In the genomic region with DNA sequence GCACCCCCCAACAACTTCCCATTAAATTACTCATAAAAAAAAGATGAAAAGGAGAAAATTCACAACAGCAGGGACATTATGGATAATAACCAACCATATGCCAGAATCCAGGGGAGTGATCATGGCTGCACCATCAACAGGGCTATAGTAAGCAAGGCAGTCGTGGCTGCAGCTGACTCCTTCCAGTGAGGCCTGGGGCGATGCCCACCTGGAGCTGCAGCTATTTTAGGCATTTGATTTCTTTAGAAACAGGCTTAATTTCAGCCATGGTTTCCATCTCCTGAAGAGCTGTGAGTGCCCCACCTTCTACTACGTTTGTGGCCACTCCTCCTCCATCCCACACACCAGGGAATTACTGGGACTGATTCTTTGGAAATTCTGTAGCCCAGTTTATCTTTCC, we compare ENCODE assay signal across 28 cellular contexts.
"Had no signal": no experiment of that assay in that cellular context is flagged by ENCODE, and none has a peak within 500 bp of the region (broad histone marks: within the 10 kb centered on the region; RNA-seq: fewer than 3 reads in every experiment).

No MANE protein-coding gene starts in this region.

- H3K4me1 Mint-ChIP-seq: naive thymus-derived CD8-positive, alpha-beta T cell; neural crest cell; stimulated activated effector memory CD8-positive, alpha-beta T cell treated with anti-CD3 and anti-CD28 coated beads, Interleukin-12 subunit alpha, Interleukin-12 subunit beta, amount 100 ng/mL, for 72 hours had no signal

- H3K36me3 Mint-ChIP-seq: naive thymus-derived CD8-positive, alpha-beta T cell; natural killer cell treated with Interleukin-12 subunit alpha and Interleukin-12 subunit beta and Interleukin-15 and Interleukin-18, amount 100 ng/mL, for 72 hours; stimulated activated effector memory CD8-positive, alpha-beta T cell treated with anti-CD3 and anti-CD28 coated beads, Interleukin-12 subunit alpha, Interleukin-12 subunit beta, amount 100 ng/mL, for 72 hours; stimulated activated naive B cell treated with anti-CD40 and anti-IgM and Interleukin-4, amounts not matched to agents 10 μg/mL and 1 μg/mL and 100 μg/mL, for 72 hours; type B pancreatic cell had no signal

- H3K4me3 Mint-ChIP-seq: naive thymus-derived CD8-positive, alpha-beta T cell; natural killer cell treated with Interleukin-12 subunit alpha and Interleukin-12 subunit beta and Interleukin-15 and Interleukin-18, amount 100 ng/mL, for 72 hours; nephron progenitor cell; neural crest cell; stimulated activated effector memory CD8-positive, alpha-beta T cell treated with anti-CD3 and anti-CD28 coated beads, Interleukin-12 subunit alpha, Interleukin-12 subunit beta, amount 100 ng/mL, for 72 hours; stimulated activated naive B cell treated with anti-CD40 and anti-IgM and Interleukin-4, amounts not matched to agents 10 μg/mL and 1 μg/mL and 100 μg/mL, for 72 hours; stimulated activated naive CD8-positive, alpha-beta T cell treated with anti-CD3 and anti-CD28 coated beads, Interleukin-15, Interleukin-2, amounts not matched to agents 100 ng/mL and 50 ng/mL, for 24 hours; type B pancreatic cell had no signal

- H3K27ac ChIP-seq: neutrophil, pancreas, prostate gland, right lobe of liver, sigmoid colon, stomach, thoracic aorta, tibial artery, transverse colon, upper lobe of right lung, uterus had no signal

- H3K4me3 ChIP-seq: pancreas, prostate gland, right lobe of liver, sigmoid colon, stomach, thoracic aorta, tibial artery, transverse colon, upper lobe of right lung, uterus had no signal

- H3K9me3 ChIP-seq: neutrophil, pancreas, prostate gland, right lobe of liver, sigmoid colon, stomach, thoracic aorta, tibial artery, transverse colon, upper lobe of right lung, uterus had no signal

- H3K27me3 ChIP-seq: pancreas, right lobe of liver, sigmoid colon, tibial artery, transverse colon, upper lobe of right lung, uterus had no signal

- ATAC-seq: naive thymus-derived CD8-positive, alpha-beta T cell; natural killer cell treated with Interleukin-12 subunit alpha and Interleukin-12 subunit beta and Interleukin-15 and Interleukin-18, amount 100 ng/mL, for 72 hours; pancreas; right cardiac atrium; stimulated activated effector memory CD8-positive, alpha-beta T cell treated with anti-CD3 and anti-CD28 coated beads, Interleukin-12 subunit alpha, Interleukin-12 subunit beta, amount 100 ng/mL, for 72 hours; stimulated activated naive B cell treated with anti-CD40 and anti-IgM and Interleukin-4, amounts not matched to agents 10 μg/mL and 1 μg/mL and 100 μg/mL, for 72 hours; upper lobe of right lung had no signal

- H3K36me3 ChIP-seq: neutrophil, pancreas, prostate gland, right lobe of liver, sigmoid colon, stomach, thoracic aorta, tibial artery, transverse colon, upper lobe of right lung, uterus had no signal

- DNase-seq: naive thymus-derived CD8-positive, alpha-beta T cell; nephron progenitor cell; nucleus accumbens; pancreas; retina; right cardiac atrium; right lobe of liver; sigmoid colon; small intestine; stimulated activated CD4-positive, alpha-beta T cell treated with anti-CD3 and anti-CD28 coated beads, Interleukin-15, amount 100 ng/mL, for 24 hours; stimulated activated CD4-positive, alpha-beta T cell treated with anti-CD3 and anti-CD28 coated beads, Interleukin-2, amount 100 ng/mL, for 24 hours; stimulated activated CD4-positive, alpha-beta T cell treated with anti-CD3 and anti-CD28 coated beads, Interleukin-2, amount 100 ng/mL, for 48 hours; stimulated activated CD4-positive, alpha-beta T cell treated with anti-CD3 and anti-CD28 coated beads, Interleukin-4, amount 100 ng/mL, for 24 hours; stimulated activated naive B cell treated with anti-CD40 and anti-IgM and Interleukin-4, amounts not matched to agents 10 μg/mL and 1 μg/mL and 100 μg/mL, for 72 hours; stimulated activated naive CD4-positive, alpha-beta T cell treated with Interleukin-2 at 50 U/mL for 16 hours; stomach; tibial artery; transverse colon; upper lobe of right lung; uterus had no signal

- H3K27ac Mint-ChIP-seq: naive thymus-derived CD8-positive, alpha-beta T cell; natural killer cell treated with Interleukin-12 subunit alpha and Interleukin-12 subunit beta and Interleukin-15 and Interleukin-18, amount 100 ng/mL, for 72 hours; nephron progenitor cell; stimulated activated effector memory CD8-positive, alpha-beta T cell treated with anti-CD3 and anti-CD28 coated beads, Interleukin-12 subunit alpha, Interleukin-12 subunit beta, amount 100 ng/mL, for 72 hours; stimulated activated naive B cell treated with anti-CD40 and anti-IgM and Interleukin-4, amounts not matched to agents 10 μg/mL and 1 μg/mL and 100 μg/mL, for 72 hours; stimulated activated naive CD8-positive, alpha-beta T cell treated with anti-CD3 and anti-CD28 coated beads, Interleukin-15, Interleukin-2, amounts not matched to agents 100 ng/mL and 50 ng/mL, for 24 hours; type B pancreatic cell had no signal

- H3K4me1 ChIP-seq: pancreas, prostate gland, sigmoid colon, stomach, tibial artery, transverse colon, upper lobe of right lung, uterus had no signal

- H3K9me3 Mint-ChIP-seq: naive thymus-derived CD8-positive, alpha-beta T cell; natural killer cell treated with Interleukin-12 subunit alpha and Interleukin-12 subunit beta and Interleukin-15 and Interleukin-18, amount 100 ng/mL, for 72 hours; nephron progenitor cell; neural crest cell; stimulated activated effector memory CD8-positive, alpha-beta T cell treated with anti-CD3 and anti-CD28 coated beads, Interleukin-12 subunit alpha, Interleukin-12 subunit beta, amount 100 ng/mL, for 72 hours; stimulated activated naive B cell treated with anti-CD40 and anti-IgM and Interleukin-4, amounts not matched to agents 10 μg/mL and 1 μg/mL and 100 μg/mL, for 72 hours; stimulated activated naive CD8-positive, alpha-beta T cell treated with anti-CD3 and anti-CD28 coated beads, Interleukin-15, Interleukin-2, amounts not matched to agents 100 ng/mL and 50 ng/mL, for 24 hours; type B pancreatic cell had no signal
